ENCODE assay signal across 8 cellular contexts in the genomic region with DNA sequence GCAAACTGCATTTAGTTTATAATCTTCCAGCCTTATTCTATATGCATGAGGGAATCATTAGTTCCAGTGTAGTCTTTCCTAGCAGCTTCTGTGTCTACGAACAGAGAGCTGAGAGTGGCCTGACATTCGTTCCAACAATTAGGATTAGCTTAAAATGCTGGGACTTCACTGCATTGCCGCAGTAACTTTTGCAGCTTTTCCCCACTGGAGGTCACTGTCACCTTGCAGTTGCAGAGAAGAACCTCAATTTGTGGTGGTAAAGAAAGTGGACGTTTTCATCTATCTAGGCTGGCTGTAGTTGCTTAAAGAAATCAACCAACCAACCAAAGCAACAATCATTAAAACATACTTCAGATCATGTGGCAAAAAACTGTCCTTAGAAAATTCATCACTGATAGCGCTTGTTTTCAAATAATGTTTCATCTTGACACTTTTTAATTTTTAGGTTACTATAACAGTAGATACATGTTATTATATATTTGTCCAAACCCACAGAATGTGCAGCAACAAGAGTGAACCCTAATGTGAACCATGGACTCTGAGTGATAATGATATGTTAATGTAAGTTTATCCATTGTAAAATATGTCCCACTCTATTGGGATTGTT. TPM values are rescaled to one million over a fixed set of nuclear protein-coding genes. Genes with fewer than 3 reads are reported as not detected.
DNase-seq lines count a peak whose midpoint lies in the region; ATAC-seq, FAIRE-seq and TF ChIP-seq lines count a peak whose summit lies in the region.

No MANE protein-coding gene starts in this region.

- H2AFZ ChIP-seq in DND-41 (ENCODE audit: low read depth, low read length): no peak overlapping the region

- no peaks in the 10 kb centered on the region for H4K20me1 ChIP-seq in DND-41 (ENCODE audit: insufficient read depth, low read length)

- DNase-seq in DND-41 (peak; percentile 43), HT1080 (ENCODE audit: low read depth) (peak; percentile 51), RKO (ENCODE audit: low spot score) (peak; percentile 74), heart right ventricle (peak in 1 of 2 donors; percentile 42), small intestine (peak; percentile 41), GOT3 (lab: John Stamatoyannopoulos, UW) (no peak)
- DNase-seq in activated naive CD8-positive, alpha-beta T cell treated with anti-CD3 and anti-CD28 coated beads for 36 hours: peak; percentile 42

- intact Hi-C loops in heart right ventricle (cut with DNase I): no loop called here

- H3K27ac ChIP-seq in DND-41 (ENCODE audit: low read length) (no peak overlapping the region), heart right ventricle (peak overlapping the region in 3 of 10 donors; percentile 6 to 61 (median 10)), small intestine (ENCODE audit: low read depth in 1 of 2, low read length in 1 of 2) (no peak overlapping the region)

- no peak for FAIRE-seq in small intestine (lab: Jason Lieb, UNC)

- peak; percentile 62; the same call in 2 of the 3 replicates for ATAC-seq in DND-41 (ENCODE audit: insufficient read depth, low read depth)
- peak in 4 of 8 donors; percentile 26 to 46 (median 42) for ATAC-seq in heart right ventricle
- no peak for ATAC-seq in GM18909 (IDR thresholded peaks at IDR 0.05; ENCODE audit: poor library complexity, unreplicated experiment)

- no peaks in the 10 kb centered on the region for H3K36me3 Mint-ChIP-seq in activated naive CD8-positive, alpha-beta T cell treated with anti-CD3 and anti-CD28 coated beads for 36 hours

- no peaks in the 10 kb centered on the region for H3K9me3 ChIP-seq in DND-41 (ENCODE audit: insufficient read depth, low read length, severe bottlenecking)
- no peaks in the 10 kb centered on the region for H3K9me3 ChIP-seq in heart right ventricle
- H3K9me3 ChIP-seq in small intestine (ENCODE audit: control insufficient read depth, low read depth): no peaks in the 10 kb centered on the region

- 27% methylated on average over 5 of the region's 5 CpGs for WGBS in heart right ventricle, 2 donors
- WGBS in small intestine, 3 donors: 27 to 32% (median 27%) methylated on average over 5 of the region's 5 CpGs

- no peak overlapping the region for H3K4me3 Mint-ChIP-seq in activated naive CD8-positive, alpha-beta T cell treated with anti-CD3 and anti-CD28 coated beads for 36 hours

- H3K4me2 ChIP-seq in DND-41 (ENCODE audit: insufficient read depth, low read length): no peak overlapping the region

- H3K27ac Mint-ChIP-seq in activated naive CD8-positive, alpha-beta T cell treated with anti-CD3 and anti-CD28 coated beads for 36 hours: no peak overlapping the region

- no peaks in the 10 kb centered on the region for H3K9me3 Mint-ChIP-seq in activated naive CD8-positive, alpha-beta T cell treated with anti-CD3 and anti-CD28 coated beads for 36 hours

- H3K4me3 ChIP-seq in DND-41 (ENCODE audit: low read depth in 1 of 2, low read length in 2 of 2) (no peak overlapping the region), heart right ventricle (no peak overlapping the region), small intestine (ENCODE audit: low read depth in 1 of 2, low read length in 2 of 2) (no peak overlapping the region)

- H3K9ac ChIP-seq in DND-41 (ENCODE audit: low read depth, low read length): no peak overlapping the region

- no peaks in the 10 kb centered on the region for H3K79me2 ChIP-seq in DND-41 (ENCODE audit: insufficient read depth, low read length)

- TF ChIP-seq CTCF in DND-41 (IDR thresholded peaks at IDR 0.05; ENCODE audit: borderline replicate concordance, extremely low read depth, low read length, poor library complexity, severe bottlenecking) (peak; percentile 74), heart right ventricle (IDR thresholded peaks at IDR 0.05) (peak; percentile 43 to 76 (median 66))

- H3K4me1 Mint-ChIP-seq in activated naive CD8-positive, alpha-beta T cell treated with anti-CD3 and anti-CD28 coated beads for 36 hours: peaks cover 11% of the 10 kb centered on the region

- H3K27me3 ChIP-seq in DND-41 (ENCODE audit: insufficient read depth, low read length, poor library complexity) (peaks cover 3% of the 10 kb centered on the region), heart right ventricle (no peaks in the 10 kb centered on the region), small intestine (ENCODE audit: control insufficient read depth in 2 of 2, insufficient read depth in 2 of 2, low read length in 2 of 2) (no peaks in the 10 kb centered on the region)

- no peaks in the 10 kb centered on the region for H3K27me3 Mint-ChIP-seq in activated naive CD8-positive, alpha-beta T cell treated with anti-CD3 and anti-CD28 coated beads for 36 hours

- H3K4me1 ChIP-seq in DND-41 (ENCODE audit: insufficient read depth, low read length) (no peaks in the 10 kb centered on the region), heart right ventricle (peaks cover 0 to 48% (median 16%) of the 10 kb centered on the region in 9 donors), small intestine (ENCODE audit: control insufficient read depth in 2 of 2, insufficient read depth in 1 of 2, low read depth in 1 of 2, low read length in 1 of 2) (no peaks in the 10 kb centered on the region)

- H3K36me3 ChIP-seq in DND-41 (ENCODE audit: insufficient read depth, low read length) (no peaks in the 10 kb centered on the region), heart right ventricle (no peaks in the 10 kb centered on the region), small intestine (ENCODE audit: control insufficient read depth in 2 of 2, insufficient read depth in 2 of 2, low read length in 2 of 2) (no peaks in the 10 kb centered on the region)

RNA-seq across cellular contexts. Expression of a gene that starts 12.2 kb away (rescaled TPM):
- 0.02 TPM in 1 of 2 replicates, not detected in the other for total RNA-seq in HT1080 (2014; rRNA removed; shearing (Covaris generic))
- 0.07 TPM in 2 replicates for polyA plus RNA-seq in HT1080 (2015; cell fraction: cytosol; rRNA removed)
- 0.13 and 0.42 TPM in 2 replicates for polyA plus RNA-seq in HT1080 (2015; cell fraction: nucleus; rRNA removed)
- total RNA-seq in activated naive CD8-positive, alpha-beta T cell treated with anti-CD3 and anti-CD28 coated beads for 36 hours: under 1 TPM; 0.10 to 0.21 TPM
- total RNA-seq in heart right ventricle: 1 to 10 TPM in 4 of 10 donors, under 1 TPM in 6; 0.42 to 2.5 (median 0.98) TPM
- under 1 TPM; 0.13 to 0.88 TPM for polyA plus RNA-seq in heart right ventricle
- under 1 TPM; under 0.01 to 0.37 (median 0.27) TPM for polyA plus RNA-seq in small intestine

RNA-seq across cellular contexts. Expression of a gene that starts 26.7 kb away (rescaled TPM):
- 82.7 and 88.5 TPM in 2 replicates for total RNA-seq in HT1080 (2014; rRNA removed; shearing (Covaris generic))
- 53.5 and 53.7 TPM in 2 replicates for polyA plus RNA-seq in HT1080 (2015; cell fraction: cytosol; rRNA removed)
- polyA plus RNA-seq in HT1080 (2015; cell fraction: nucleus; rRNA removed): 43.0 and 46.5 TPM in 2 replicates
- total RNA-seq in activated naive CD8-positive, alpha-beta T cell treated with anti-CD3 and anti-CD28 coated beads for 36 hours: 10 to 100 TPM; 47.6 to 47.8 TPM
- 10 to 100 TPM; 29.7 to 41.7 (median 35.4) TPM for total RNA-seq in heart right ventricle
- 10 to 100 TPM; 35.8 to 44.9 TPM for polyA plus RNA-seq in heart right ventricle
- 10 to 100 TPM; 35.1 to 52.2 (median 45.4) TPM for polyA plus RNA-seq in small intestine
